Comparison of ENCODE assay signal across 1 cellular context in the genomic region with DNA sequence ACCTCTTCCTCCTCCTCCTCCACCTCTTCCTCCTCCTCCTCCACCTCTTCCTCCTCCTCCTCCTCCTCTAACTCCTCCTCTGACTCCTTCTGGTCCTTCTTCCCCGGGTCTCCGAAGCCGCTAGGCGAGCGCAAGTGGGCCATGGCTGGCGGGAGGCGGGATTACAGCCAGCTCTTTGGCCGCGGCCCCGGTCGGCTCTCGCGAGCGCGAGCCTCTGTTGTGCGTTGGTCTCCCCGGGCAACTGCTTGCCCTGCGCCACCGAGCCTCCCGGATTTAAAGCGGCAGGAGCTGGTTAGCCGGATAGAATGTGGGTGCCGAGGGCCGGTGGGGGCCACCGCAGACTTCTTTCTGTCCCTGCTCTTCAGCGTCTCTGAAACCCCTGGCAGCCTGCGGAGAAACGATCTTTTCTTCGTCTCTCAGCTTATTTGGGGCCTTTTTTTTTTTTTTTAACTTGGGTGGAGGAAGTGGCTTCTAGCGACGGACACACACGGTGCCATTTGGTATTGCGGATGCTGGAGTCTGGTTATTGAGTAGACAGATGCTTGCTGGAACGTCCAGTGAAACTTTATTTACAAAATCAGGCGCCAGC.
TF ChIP-seq lines count a peak whose summit lies in the region.

A gene (minus strand): TSS at position 165 of the 589 bp plus-strand sequence. CDS start 22 bp downstream, at position 143.

TF ChIP-seq in HepG2, 621 proteins besides CTCF, POLR2A, EP300 and RAD21 (continued from another document and continues in another):
- TF ChIP-seq, protein P1, sequence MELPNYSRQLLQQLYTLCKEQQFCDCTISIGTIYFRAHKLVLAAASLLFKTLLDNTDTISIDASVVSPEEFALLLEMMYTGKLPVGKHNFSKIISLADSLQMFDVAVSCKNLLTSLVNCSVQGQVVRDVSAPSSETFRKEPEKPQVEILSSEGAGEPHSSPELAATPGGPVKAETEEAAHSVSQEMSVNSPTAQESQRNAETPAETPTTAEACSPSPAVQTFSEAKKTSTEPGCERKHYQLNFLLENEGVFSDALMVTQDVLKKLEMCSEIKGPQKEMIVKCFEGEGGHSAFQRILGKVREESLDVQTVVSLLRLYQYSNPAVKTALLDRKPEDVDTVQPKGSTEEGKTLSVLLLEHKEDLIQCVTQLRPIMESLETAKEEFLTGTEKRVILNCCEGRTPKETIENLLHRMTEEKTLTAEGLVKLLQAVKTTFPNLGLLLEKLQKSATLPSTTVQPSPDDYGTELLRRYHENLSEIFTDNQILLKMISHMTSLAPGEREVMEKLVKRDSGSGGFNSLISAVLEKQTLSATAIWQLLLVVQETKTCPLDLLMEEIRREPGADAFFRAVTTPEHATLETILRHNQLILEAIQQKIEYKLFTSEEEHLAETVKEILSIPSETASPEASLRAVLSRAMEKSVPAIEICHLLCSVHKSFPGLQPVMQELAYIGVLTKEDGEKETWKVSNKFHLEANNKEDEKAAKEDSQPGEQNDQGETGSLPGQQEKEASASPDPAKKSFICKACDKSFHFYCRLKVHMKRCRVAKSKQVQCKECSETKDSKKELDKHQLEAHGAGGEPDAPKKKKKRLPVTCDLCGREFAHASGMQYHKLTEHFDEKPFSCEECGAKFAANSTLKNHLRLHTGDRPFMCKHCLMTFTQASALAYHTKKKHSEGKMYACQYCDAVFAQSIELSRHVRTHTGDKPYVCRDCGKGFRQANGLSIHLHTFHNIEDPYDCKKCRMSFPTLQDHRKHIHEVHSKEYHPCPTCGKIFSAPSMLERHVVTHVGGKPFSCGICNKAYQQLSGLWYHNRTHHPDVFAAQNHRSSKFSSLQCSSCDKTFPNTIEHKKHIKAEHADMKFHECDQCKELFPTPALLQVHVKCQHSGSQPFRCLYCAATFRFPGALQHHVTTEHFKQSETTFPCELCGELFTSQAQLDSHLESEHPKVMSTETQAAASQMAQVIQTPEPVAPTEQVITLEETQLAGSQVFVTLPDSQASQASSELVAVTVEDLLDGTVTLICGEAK (IDR thresholded peaks at IDR 0.05), result peak; percentile 58
- TF ChIP-seq, protein P1 (CRISPR knock-in tag; IDR thresholded peaks at IDR 0.05), result peak; percentile 92
- TF ChIP-seq, protein P2, sequence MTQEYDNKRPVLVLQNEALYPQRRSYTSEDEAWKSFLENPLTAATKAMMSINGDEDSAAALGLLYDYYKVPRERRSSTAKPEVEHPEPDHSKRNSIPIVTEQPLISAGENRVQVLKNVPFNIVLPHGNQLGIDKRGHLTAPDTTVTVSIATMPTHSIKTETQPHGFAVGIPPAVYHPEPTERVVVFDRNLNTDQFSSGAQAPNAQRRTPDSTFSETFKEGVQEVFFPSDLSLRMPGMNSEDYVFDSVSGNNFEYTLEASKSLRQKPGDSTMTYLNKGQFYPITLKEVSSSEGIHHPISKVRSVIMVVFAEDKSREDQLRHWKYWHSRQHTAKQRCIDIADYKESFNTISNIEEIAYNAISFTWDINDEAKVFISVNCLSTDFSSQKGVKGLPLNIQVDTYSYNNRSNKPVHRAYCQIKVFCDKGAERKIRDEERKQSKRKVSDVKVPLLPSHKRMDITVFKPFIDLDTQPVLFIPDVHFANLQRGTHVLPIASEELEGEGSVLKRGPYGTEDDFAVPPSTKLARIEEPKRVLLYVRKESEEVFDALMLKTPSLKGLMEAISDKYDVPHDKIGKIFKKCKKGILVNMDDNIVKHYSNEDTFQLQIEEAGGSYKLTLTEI (CRISPR knock-in tag; conservative IDR thresholded peaks at IDR 0.05), result no peak
- TF ChIP-seq SATB2 (CRISPR knock-in tag; IDR thresholded peaks at IDR 0.05) (no peak), HNRNPLL (IDR thresholded peaks at IDR 0.05; ENCODE audit: low read depth, low read length, poor library complexity, severe bottlenecking) (peak; percentile 76), ARHGAP35 (CRISPR knock-in tag; IDR thresholded peaks at IDR 0.05; ENCODE audit: borderline replicate concordance) (no peak), SUZ12 (IDR thresholded peaks at IDR 0.05; ENCODE audit: low read depth, low read length) (no peak), PRMT3 (CRISPR knock-in tag; IDR thresholded peaks at IDR 0.05; ENCODE audit: borderline replicate concordance, low read depth) (no peak), KLF12 (CRISPR knock-in tag; IDR thresholded peaks at IDR 0.05; ENCODE audit: borderline replicate concordance) (no peak), ZNF816 (CRISPR knock-in tag; IDR thresholded peaks at IDR 0.05; ENCODE audit: borderline replicate concordance) (no peak), NPAS2 (CRISPR knock-in tag; IDR thresholded peaks at IDR 0.05; ENCODE audit: borderline replicate concordance) (no peak), U2AF1 (optimal IDR thresholded peaks at IDR 0.05; ENCODE audit: low read depth, low read length) (no peak), ZFP90 (CRISPR knock-in tag; IDR thresholded peaks at IDR 0.05; ENCODE audit: borderline replicate concordance) (0 out of 2 replicates have a peak, but pooled peaks have one; percentile 42), SAP130 (CRISPR knock-in tag; IDR thresholded peaks at IDR 0.05; ENCODE audit: low read depth) (peak; percentile 77), ERF (CRISPR knock-in tag; IDR thresholded peaks at IDR 0.05) (no peak; the same call in 1 of the 2 replicates), ZNF530 (CRISPR knock-in tag; IDR thresholded peaks at IDR 0.05; ENCODE audit: low read depth) (no peak), PHF8 (CRISPR knock-in tag; IDR thresholded peaks at IDR 0.05) (peak; percentile 54), ZNF264 (CRISPR knock-in tag; IDR thresholded peaks at IDR 0.05) (no peak), FOXO1 (CRISPR knock-in tag; IDR thresholded peaks at IDR 0.05) (no peak), ZBTB21 (CRISPR knock-in tag; IDR thresholded peaks at IDR 0.05) (no peak), ZBTB8A (CRISPR knock-in tag; IDR thresholded peaks at IDR 0.05; ENCODE audit: borderline replicate concordance, low read depth) (no peak), ZNF253 (CRISPR knock-in tag; IDR thresholded peaks at IDR 0.05; ENCODE audit: borderline replicate concordance) (no peak), ZNF572 (CRISPR knock-in tag; IDR thresholded peaks at IDR 0.05) (no peak), ZNF337 (CRISPR knock-in tag; IDR thresholded peaks at IDR 0.05; ENCODE audit: borderline replicate concordance, low read depth) (no peak), SMAD1 (CRISPR knock-in tag; IDR thresholded peaks at IDR 0.05; ENCODE audit: borderline replicate concordance, low read depth) (no peak), NAIF1 (CRISPR knock-in tag; IDR thresholded peaks at IDR 0.05; ENCODE audit: borderline replicate concordance) (no peak), ZNF850 (CRISPR knock-in tag; conservative IDR thresholded peaks at IDR 0.05) (no peak), CBFB (CRISPR knock-in tag; IDR thresholded peaks at IDR 0.05) (peak; percentile 34; the same call in 1 of the 2 replicates)
- TF ChIP-seq, protein P3, sequence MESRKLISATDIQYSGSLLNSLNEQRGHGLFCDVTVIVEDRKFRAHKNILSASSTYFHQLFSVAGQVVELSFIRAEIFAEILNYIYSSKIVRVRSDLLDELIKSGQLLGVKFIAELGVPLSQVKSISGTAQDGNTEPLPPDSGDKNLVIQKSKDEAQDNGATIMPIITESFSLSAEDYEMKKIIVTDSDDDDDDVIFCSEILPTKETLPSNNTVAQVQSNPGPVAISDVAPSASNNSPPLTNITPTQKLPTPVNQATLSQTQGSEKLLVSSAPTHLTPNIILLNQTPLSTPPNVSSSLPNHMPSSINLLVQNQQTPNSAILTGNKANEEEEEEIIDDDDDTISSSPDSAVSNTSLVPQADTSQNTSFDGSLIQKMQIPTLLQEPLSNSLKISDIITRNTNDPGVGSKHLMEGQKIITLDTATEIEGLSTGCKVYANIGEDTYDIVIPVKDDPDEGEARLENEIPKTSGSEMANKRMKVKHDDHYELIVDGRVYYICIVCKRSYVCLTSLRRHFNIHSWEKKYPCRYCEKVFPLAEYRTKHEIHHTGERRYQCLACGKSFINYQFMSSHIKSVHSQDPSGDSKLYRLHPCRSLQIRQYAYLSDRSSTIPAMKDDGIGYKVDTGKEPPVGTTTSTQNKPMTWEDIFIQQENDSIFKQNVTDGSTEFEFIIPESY (CRISPR knock-in tag; IDR thresholded peaks at IDR 0.05), result peak; percentile 3; the same call in 1 of the 2 replicates
- TF ChIP-seq, protein P4, sequence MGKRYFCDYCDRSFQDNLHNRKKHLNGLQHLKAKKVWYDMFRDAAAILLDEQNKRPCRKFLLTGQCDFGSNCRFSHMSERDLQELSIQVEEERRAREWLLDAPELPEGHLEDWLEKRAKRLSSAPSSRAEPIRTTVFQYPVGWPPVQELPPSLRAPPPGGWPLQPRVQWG (CRISPR knock-in tag; IDR thresholded peaks at IDR 0.05; ENCODE audit: borderline replicate concordance, low read depth), result no peak
- TF ChIP-seq, protein P5, sequence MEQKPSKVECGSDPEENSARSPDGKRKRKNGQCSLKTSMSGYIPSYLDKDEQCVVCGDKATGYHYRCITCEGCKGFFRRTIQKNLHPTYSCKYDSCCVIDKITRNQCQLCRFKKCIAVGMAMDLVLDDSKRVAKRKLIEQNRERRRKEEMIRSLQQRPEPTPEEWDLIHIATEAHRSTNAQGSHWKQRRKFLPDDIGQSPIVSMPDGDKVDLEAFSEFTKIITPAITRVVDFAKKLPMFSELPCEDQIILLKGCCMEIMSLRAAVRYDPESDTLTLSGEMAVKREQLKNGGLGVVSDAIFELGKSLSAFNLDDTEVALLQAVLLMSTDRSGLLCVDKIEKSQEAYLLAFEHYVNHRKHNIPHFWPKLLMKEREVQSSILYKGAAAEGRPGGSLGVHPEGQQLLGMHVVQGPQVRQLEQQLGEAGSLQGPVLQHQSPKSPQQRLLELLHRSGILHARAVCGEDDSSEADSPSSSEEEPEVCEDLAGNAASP (CRISPR knock-in tag; IDR thresholded peaks at IDR 0.05; ENCODE audit: borderline replicate concordance), result no peak
- TF ChIP-seq, protein P6, sequence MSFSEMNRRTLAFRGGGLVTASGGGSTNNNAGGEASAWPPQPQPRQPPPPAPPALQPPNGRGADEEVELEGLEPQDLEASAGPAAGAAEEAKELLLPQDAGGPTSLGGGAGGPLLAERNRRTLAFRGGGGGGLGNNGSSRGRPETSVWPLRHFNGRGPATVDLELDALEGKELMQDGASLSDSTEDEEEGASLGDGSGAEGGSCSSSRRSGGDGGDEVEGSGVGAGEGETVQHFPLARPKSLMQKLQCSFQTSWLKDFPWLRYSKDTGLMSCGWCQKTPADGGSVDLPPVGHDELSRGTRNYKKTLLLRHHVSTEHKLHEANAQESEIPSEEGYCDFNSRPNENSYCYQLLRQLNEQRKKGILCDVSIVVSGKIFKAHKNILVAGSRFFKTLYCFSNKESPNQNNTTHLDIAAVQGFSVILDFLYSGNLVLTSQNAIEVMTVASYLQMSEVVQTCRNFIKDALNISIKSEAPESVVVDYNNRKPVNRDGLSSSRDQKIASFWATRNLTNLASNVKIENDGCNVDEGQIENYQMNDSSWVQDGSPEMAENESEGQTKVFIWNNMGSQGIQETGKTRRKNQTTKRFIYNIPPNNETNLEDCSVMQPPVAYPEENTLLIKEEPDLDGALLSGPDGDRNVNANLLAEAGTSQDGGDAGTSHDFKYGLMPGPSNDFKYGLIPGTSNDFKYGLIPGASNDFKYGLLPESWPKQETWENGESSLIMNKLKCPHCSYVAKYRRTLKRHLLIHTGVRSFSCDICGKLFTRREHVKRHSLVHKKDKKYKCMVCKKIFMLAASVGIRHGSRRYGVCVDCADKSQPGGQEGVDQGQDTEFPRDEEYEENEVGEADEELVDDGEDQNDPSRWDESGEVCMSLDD (CRISPR knock-in tag; IDR thresholded peaks at IDR 0.05; ENCODE audit: borderline replicate concordance), result no peak
- TF ChIP-seq, protein P7, sequence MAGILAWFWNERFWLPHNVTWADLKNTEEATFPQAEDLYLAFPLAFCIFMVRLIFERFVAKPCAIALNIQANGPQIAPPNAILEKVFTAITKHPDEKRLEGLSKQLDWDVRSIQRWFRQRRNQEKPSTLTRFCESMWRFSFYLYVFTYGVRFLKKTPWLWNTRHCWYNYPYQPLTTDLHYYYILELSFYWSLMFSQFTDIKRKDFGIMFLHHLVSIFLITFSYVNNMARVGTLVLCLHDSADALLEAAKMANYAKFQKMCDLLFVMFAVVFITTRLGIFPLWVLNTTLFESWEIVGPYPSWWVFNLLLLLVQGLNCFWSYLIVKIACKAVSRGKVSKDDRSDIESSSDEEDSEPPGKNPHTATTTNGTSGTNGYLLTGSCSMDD (CRISPR knock-in tag; IDR thresholded peaks at IDR 0.05), result no peak
- TF ChIP-seq, protein P8, sequence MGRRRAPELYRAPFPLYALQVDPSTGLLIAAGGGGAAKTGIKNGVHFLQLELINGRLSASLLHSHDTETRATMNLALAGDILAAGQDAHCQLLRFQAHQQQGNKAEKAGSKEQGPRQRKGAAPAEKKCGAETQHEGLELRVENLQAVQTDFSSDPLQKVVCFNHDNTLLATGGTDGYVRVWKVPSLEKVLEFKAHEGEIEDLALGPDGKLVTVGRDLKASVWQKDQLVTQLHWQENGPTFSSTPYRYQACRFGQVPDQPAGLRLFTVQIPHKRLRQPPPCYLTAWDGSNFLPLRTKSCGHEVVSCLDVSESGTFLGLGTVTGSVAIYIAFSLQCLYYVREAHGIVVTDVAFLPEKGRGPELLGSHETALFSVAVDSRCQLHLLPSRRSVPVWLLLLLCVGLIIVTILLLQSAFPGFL (CRISPR knock-in tag; IDR thresholded peaks at IDR 0.05), result no peak
- TF ChIP-seq, protein P9, sequence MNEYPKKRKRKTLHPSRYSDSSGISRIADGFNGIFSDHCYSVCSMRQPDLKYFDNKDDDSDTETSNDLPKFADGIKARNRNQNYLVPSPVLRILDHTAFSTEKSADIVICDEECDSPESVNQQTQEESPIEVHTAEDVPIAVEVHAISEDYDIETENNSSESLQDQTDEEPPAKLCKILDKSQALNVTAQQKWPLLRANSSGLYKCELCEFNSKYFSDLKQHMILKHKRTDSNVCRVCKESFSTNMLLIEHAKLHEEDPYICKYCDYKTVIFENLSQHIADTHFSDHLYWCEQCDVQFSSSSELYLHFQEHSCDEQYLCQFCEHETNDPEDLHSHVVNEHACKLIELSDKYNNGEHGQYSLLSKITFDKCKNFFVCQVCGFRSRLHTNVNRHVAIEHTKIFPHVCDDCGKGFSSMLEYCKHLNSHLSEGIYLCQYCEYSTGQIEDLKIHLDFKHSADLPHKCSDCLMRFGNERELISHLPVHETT (CRISPR knock-in tag; conservative IDR thresholded peaks at IDR 0.05), result no peak
